8 cellular contexts compared by ENCODE assay signal in genomic region chr1:206979379-206980043, GRCh38. TPM values are rescaled to one million over a fixed set of nuclear protein-coding genes. Genes with fewer than 3 reads are reported as not detected.
DNase-seq lines count a peak whose midpoint lies in the region; ATAC-seq and TF ChIP-seq lines count a peak whose summit lies in the region.

No MANE protein-coding gene starts in this region.

- H3K4me3 Mint-ChIP-seq in Calu3 (ENCODE audit: low read depth, unreplicated experiment), result no peak overlapping the region
- no peak overlapping the region for H3K4me3 Mint-ChIP-seq in activated CD4-positive, alpha-beta T cell treated with anti-CD3 and anti-CD28 coated beads, Interleukin-2, amount 10 ng/mL, durations not matched to agents 7 days and 5 days

- H3K36me3 ChIP-seq in adipocyte (ENCODE audit: control insufficient read depth, insufficient read depth, low read length, severe bottlenecking), result no peaks in the 10 kb centered on the region

- POLR2A ChIA-PET in activated CD4-positive, alpha-beta T cell treated with anti-CD3 and anti-CD28 coated beads, Interleukin-2, amount 10 ng/mL, durations not matched to agents 7 days and 5 days (lab: Charles Lee), result no interaction called here

- H3K4me1 Mint-ChIP-seq in Calu3 (ENCODE audit: low read depth, unreplicated experiment), result peaks cover 37% of the 10 kb centered on the region
- H3K4me1 Mint-ChIP-seq in activated CD4-positive, alpha-beta T cell treated with anti-CD3 and anti-CD28 coated beads, Interleukin-2, amount 10 ng/mL, durations not matched to agents 7 days and 5 days, result no peaks in the 10 kb centered on the region

- H3K27me3 ChIP-seq in adipocyte (replicated peaks; ENCODE audit: control insufficient read depth, insufficient read depth, low read length), result peaks cover 21% of the 10 kb centered on the region

- ATAC-seq in HG03571 (IDR thresholded peaks at IDR 0.05; ENCODE audit: unreplicated experiment), result no peak

- CTCF ChIA-PET in Calu3 (lab: Charles Lee), result interaction anchor here (0.6 to 2.0 kb wide), 16 partner anchors 11 to 344 kb away, joined by 3 to 10 read pairs (median 4); partner anchors contain the start of gene DYRK3
- CTCF ChIA-PET in activated CD4-positive, alpha-beta T cell treated with anti-CD3 and anti-CD28 coated beads, Interleukin-2, amount 10 ng/mL, durations not matched to agents 7 days and 5 days (lab: Charles Lee), result interaction anchor here (1.7 to 2.1 kb wide), 3 partner anchors 25 to 245 kb away, joined by 4 to 7 read pairs (median 4); no protein-coding TSS in a partner anchor

- peak; percentile 73 for TF ChIP-seq CTCF in Calu3 (IDR thresholded peaks at IDR 0.05; ENCODE audit: unreplicated experiment)

- no peaks in the 10 kb centered on the region for H3K36me3 Mint-ChIP-seq in Calu3 (ENCODE audit: insufficient read depth, unreplicated experiment)
- H3K36me3 Mint-ChIP-seq in activated CD4-positive, alpha-beta T cell treated with anti-CD3 and anti-CD28 coated beads, Interleukin-2, amount 10 ng/mL, durations not matched to agents 7 days and 5 days (ENCODE audit: low read depth), result no peaks in the 10 kb centered on the region

- no peaks in the 10 kb centered on the region for H3K4me1 ChIP-seq in adipocyte (ENCODE audit: control insufficient read depth, insufficient read depth, low read length)

- H3K9me3 ChIP-seq in adipocyte (ENCODE audit: control insufficient read depth, low read length), result no peaks in the 10 kb centered on the region

- DNase-seq in Calu3, result no peak
- peak; percentile 52 for DNase-seq in HT-29 (ENCODE audit: low spot score)
- peak; percentile 36 for DNase-seq in adipocyte (ENCODE audit: low read depth)
- peak; percentile 7 to 20 for DNase-seq in lung microvascular endothelial cell (ENCODE audit: low read depth in 2 of 2)
- DNase-seq in mesenteric fat pad (ENCODE audit: low spot score), result no peak
- no peak for DNase-seq in stimulated activated CD4-positive, alpha-beta T cell treated with anti-CD3 and anti-CD28 coated beads, Interleukin-4, amount 100 ng/mL, for 4 hours
- no peak for DNase-seq in activated CD4-positive, alpha-beta T cell treated with anti-CD3 and anti-CD28 coated beads, Interleukin-2, amount 10 ng/mL, durations not matched to agents 7 days and 5 days

- H3K27ac Mint-ChIP-seq in Calu3 (ENCODE audit: unreplicated experiment), result peak overlapping the region; percentile 15
- H3K27ac Mint-ChIP-seq in activated CD4-positive, alpha-beta T cell treated with anti-CD3 and anti-CD28 coated beads, Interleukin-2, amount 10 ng/mL, durations not matched to agents 7 days and 5 days, result no peak overlapping the region

- H3K27me3 Mint-ChIP-seq in Calu3 (ENCODE audit: unreplicated experiment), result no peaks in the 10 kb centered on the region
- H3K27me3 Mint-ChIP-seq in activated CD4-positive, alpha-beta T cell treated with anti-CD3 and anti-CD28 coated beads, Interleukin-2, amount 10 ng/mL, durations not matched to agents 7 days and 5 days, result peaks cover 30% of the 10 kb centered on the region

- no TSS peak for BruUV-seq in Calu3 (replicated peaks; lab: Mats Ljungman, UMichigan)

- H3K9ac ChIP-seq in adipocyte (ENCODE audit: low read length), result no peak overlapping the region

- intact Hi-C loops in Calu3 (cut with micrococcal nuclease; ENCODE audit: unreplicated experiment), result loop anchor here (2.0 kb wide), 3 partner anchors 29 to 115 kb away; partner anchors contain the start of gene IL20

- no peaks in the 10 kb centered on the region for H3K9me3 Mint-ChIP-seq in Calu3 (ENCODE audit: low read depth, unreplicated experiment)
- no peaks in the 10 kb centered on the region for H3K9me3 Mint-ChIP-seq in activated CD4-positive, alpha-beta T cell treated with anti-CD3 and anti-CD28 coated beads, Interleukin-2, amount 10 ng/mL, durations not matched to agents 7 days and 5 days

- H3K4me3 ChIP-seq in adipocyte (ENCODE audit: low read length), result no peak overlapping the region

RNA-seq across cellular contexts. Expression of gene FCAMR, which starts 9.3 kb away (rescaled TPM):
- not detected in 2 replicates for total RNA-seq in Calu3 (2022)
- 0.03 and 0.18 TPM in 2 replicates for total RNA-seq in HT-29 (2014; rRNA removed; shearing (Covaris generic))
- not detected in 2 replicates for total RNA-seq in lung microvascular endothelial cell
- not detected for total RNA-seq in mesenteric fat pad
- total RNA-seq in activated CD4-positive, alpha-beta T cell treated with anti-CD3 and anti-CD28 coated beads, Interleukin-2, amount 10 ng/mL, durations not matched to agents 7 days and 5 days, result not detected

RNA-seq across cellular contexts. Expression of gene PIGR, which starts 33.2 kb away (rescaled TPM):
- 250 and 367 TPM in 2 replicates for total RNA-seq in Calu3 (2022)
- 1.4 and 1.5 TPM in 2 replicates for total RNA-seq in HT-29 (2014; rRNA removed; shearing (Covaris generic))
- not detected in 2 replicates for total RNA-seq in lung microvascular endothelial cell
- total RNA-seq in mesenteric fat pad, result 6.9 TPM
- total RNA-seq in activated CD4-positive, alpha-beta T cell treated with anti-CD3 and anti-CD28 coated beads, Interleukin-2, amount 10 ng/mL, durations not matched to agents 7 days and 5 days, result not detected

RNA-seq across cellular contexts. Expression of gene C1orf116, which starts 53.0 kb away (rescaled TPM):
- total RNA-seq in Calu3 (2022), result 106 and 124 TPM in 2 replicates
- 45.7 and 47.1 TPM in 2 replicates for total RNA-seq in HT-29 (2014; rRNA removed; shearing (Covaris generic))
- total RNA-seq in lung microvascular endothelial cell, result not detected in 2 replicates
- 0.10 TPM for total RNA-seq in mesenteric fat pad
- total RNA-seq in activated CD4-positive, alpha-beta T cell treated with anti-CD3 and anti-CD28 coated beads, Interleukin-2, amount 10 ng/mL, durations not matched to agents 7 days and 5 days, result not detected

RNA-seq across cellular contexts. Expression of gene FCMR, which starts 57.8 kb away (rescaled TPM):
- total RNA-seq in Calu3 (2022) (0.86 and 1.1 TPM in 2 replicates), lung microvascular endothelial cell (not detected in 2 replicates), mesenteric fat pad (5.8 TPM)
- 0.08 and 3.2 TPM in 2 replicates for total RNA-seq in HT-29 (2014; rRNA removed; shearing (Covaris generic))
- 100 to 1,000 TPM; 151 to 157 TPM for total RNA-seq in activated CD4-positive, alpha-beta T cell treated with anti-CD3 and anti-CD28 coated beads, Interleukin-2, amount 10 ng/mL, durations not matched to agents 7 days and 5 days

Comparison
In these comparisons a context has a peak if more than half of its experiments do, and no peak if none do; other contexts are left out.
1. DNase-seq: peak in HT-29 (single experiment), adipocyte (single experiment) and lung microvascular endothelial cell (2 of 2); none in Calu3 (single experiment), mesenteric fat pad (single experiment), stimulated activated CD4-positive, alpha-beta T cell treated with anti-CD3 and anti-CD28 coated beads, Interleukin-4, amount 100 ng/mL, for 4 hours (0 of 2) and activated CD4-positive, alpha-beta T cell treated with anti-CD3 and anti-CD28 coated beads, Interleukin-2, amount 10 ng/mL, durations not matched to agents 7 days and 5 days (single experiment).
2. RNA of gene PIGR, which starts 33.2 kb away (total RNA-seq): 250 to 367 TPM in Calu3; 6.9 TPM in mesenteric fat pad (single experiment), 1.4 to 1.5 TPM in HT-29, not detected in lung microvascular endothelial cell and not detected in activated CD4-positive, alpha-beta T cell treated with anti-CD3 and anti-CD28 coated beads, Interleukin-2, amount 10 ng/mL, durations not matched to agents 7 days and 5 days; every median in the first group is over 10 times any median in the second.
3. RNA of gene C1orf116, which starts 53.0 kb away (total RNA-seq): 106 to 124 TPM in Calu3 and 45.7 to 47.1 TPM in HT-29; 0.10 TPM in mesenteric fat pad (single experiment), not detected in lung microvascular endothelial cell and not detected in activated CD4-positive, alpha-beta T cell treated with anti-CD3 and anti-CD28 coated beads, Interleukin-2, amount 10 ng/mL, durations not matched to agents 7 days and 5 days; every median in the first group is over 10 times any median in the second.